In the genomic region with DNA sequence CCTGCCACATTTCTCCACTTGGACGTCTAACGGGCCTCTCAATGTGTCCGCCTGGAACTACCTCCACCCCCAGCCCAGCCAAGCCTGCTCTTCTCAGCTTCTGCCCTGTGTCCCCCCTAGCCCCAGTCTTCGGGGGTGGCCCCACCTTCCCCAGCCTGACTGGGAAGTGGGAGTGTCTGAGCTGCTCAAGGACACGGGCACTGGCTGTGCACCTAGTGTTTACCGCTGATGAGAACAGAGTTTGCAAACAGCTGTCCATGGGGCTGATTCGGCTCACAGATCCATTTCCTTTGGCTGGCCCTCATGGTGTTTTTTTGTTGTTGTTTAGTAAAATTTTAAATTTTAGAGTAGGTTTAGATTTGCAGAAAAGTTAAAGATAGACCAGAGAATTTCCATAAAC, we compare ENCODE assay signal across 1 cellular context.
TF ChIP-seq lines count a peak whose summit lies in the region.

No MANE protein-coding gene starts in this region.

TF ChIP-seq in GM23338, 12 proteins besides CTCF, POLR2A, EP300 and RAD21 (continued from another document):
- TF ChIP-seq, protein P1, sequence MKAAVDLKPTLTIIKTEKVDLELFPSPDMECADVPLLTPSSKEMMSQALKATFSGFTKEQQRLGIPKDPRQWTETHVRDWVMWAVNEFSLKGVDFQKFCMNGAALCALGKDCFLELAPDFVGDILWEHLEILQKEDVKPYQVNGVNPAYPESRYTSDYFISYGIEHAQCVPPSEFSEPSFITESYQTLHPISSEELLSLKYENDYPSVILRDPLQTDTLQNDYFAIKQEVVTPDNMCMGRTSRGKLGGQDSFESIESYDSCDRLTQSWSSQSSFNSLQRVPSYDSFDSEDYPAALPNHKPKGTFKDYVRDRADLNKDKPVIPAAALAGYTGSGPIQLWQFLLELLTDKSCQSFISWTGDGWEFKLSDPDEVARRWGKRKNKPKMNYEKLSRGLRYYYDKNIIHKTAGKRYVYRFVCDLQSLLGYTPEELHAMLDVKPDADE (IDR thresholded peaks at IDR 0.05): no peak
- no peak for TF ChIP-seq ZNF114 (CRISPR knock-in tag; IDR thresholded peaks at IDR 0.05)
